Comparison of ENCODE assay signal across 11 cellular contexts in the genomic region with DNA sequence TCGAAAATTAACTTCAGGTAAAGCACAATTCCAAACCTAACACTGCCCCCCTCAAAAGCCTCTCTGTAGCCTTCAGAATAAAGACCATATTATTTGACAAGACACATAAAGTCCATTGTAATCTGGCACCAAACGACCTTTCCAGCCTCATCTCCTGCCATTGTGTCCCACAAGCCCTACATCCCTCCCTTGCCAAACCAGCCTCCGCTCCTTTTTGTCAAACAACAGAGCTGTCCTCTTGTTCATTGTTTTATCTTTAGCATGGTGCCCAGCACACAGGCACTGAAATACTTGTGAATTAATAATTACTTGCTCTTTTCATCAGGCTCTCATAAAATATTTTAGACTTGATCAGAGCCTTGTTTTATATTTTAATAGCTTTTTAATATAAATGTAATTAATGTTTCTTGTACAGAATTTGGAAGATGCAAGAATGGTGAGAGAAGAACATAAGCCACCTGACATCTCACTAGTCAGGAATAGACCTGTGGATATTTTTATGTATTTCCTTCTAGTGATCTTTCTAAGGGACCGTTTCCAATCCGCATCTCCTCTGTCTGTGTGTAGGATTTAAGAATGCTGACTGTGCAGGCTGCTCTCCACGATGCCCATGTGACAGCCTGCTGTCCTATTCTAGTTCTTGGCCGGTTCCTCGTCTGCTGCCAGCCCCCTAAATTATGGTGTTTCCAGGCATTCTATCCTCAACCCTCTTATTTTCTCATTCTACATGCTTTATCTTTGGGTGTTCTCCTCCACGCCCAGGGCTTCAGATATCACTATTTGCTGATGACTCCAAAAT. TPM values are rescaled to one million over a fixed set of nuclear protein-coding genes. Genes with fewer than 3 reads are reported as not detected.
A peak's percentile ranks its signal among the peaks of the same experiment; 100 is the strongest.
DNase-seq lines count a peak whose midpoint lies in the region; ATAC-seq and TF ChIP-seq lines count a peak whose summit lies in the region.
"Had no signal": no experiment of that assay in that cellular context is flagged by ENCODE, and none has a peak within 500 bp of the region (broad histone marks: within the 10 kb centered on the region; RNA-seq: fewer than 3 reads in every experiment).

No MANE protein-coding gene starts in this region.

- H3K4me1 Mint-ChIP-seq in IgD-negative memory B cell: peaks cover 42 to 49% (median 47%) of the 10 kb centered on the region in 3 donors
- H3K4me1 Mint-ChIP-seq in central memory CD8-positive, alpha-beta T cell: peaks cover 39% of the 10 kb centered on the region
- peaks cover 40 to 43% of the 10 kb centered on the region in 2 donors for H3K4me1 Mint-ChIP-seq in natural killer cell

- TF ChIP-seq CTCF in AG10803 (conservative IDR thresholded peaks at IDR 0.05; ENCODE audit: low read length): no peak
- no peak for TF ChIP-seq CTCF in natural killer cell (IDR thresholded peaks at IDR 0.05)

- H3K27ac Mint-ChIP-seq in IgD-negative memory B cell: peak overlapping the region; percentile 55 to 97 (median 63)
- H3K27ac Mint-ChIP-seq in central memory CD8-positive, alpha-beta T cell (ENCODE audit: low read depth): peak overlapping the region; percentile 98
- peak overlapping the region; percentile 95 to 99 for H3K27ac Mint-ChIP-seq in natural killer cell

- H3K36me3 Mint-ChIP-seq in IgD-negative memory B cell: peaks cover 5% of the 10 kb centered on the region
- peaks cover 26% of the 10 kb centered on the region for H3K36me3 Mint-ChIP-seq in central memory CD8-positive, alpha-beta T cell (ENCODE audit: insufficient read depth)
- H3K36me3 Mint-ChIP-seq in natural killer cell: peaks cover 7% of the 10 kb centered on the region

- intact Hi-C loops in natural killer cell (cut with micrococcal nuclease): loop anchor here (5.0 to 10.0 kb wide), 3 partner anchors 133 to 495 kb away; partner anchors contain the start of gene CENPU
- intact Hi-C loops in posterior vena cava (cut with DNase I): loop anchor here in 1 of 2 donors (10.0 kb wide), 1 partner anchor 57 kb away; no protein-coding TSS in a partner anchor

- H3K4me3 Mint-ChIP-seq in IgD-negative memory B cell (peak overlapping the region; percentile 49 to 99 (median 95)), natural killer cell (peak overlapping the region; percentile 72)
- peak overlapping the region; percentile 99 for H3K4me3 Mint-ChIP-seq in central memory CD8-positive, alpha-beta T cell

- DNase-seq in AG10803 (ENCODE audit: low read depth): peak; percentile 9
- no peak for DNase-seq in central memory CD8-positive, alpha-beta T cell (ENCODE audit: low spot score in 2 of 2)
- DNase-seq in natural killer cell: no peak
- DNase-seq in posterior vena cava (ENCODE audit: low spot score): no peak
- DNase-seq: effector CD8-positive, alpha-beta T cell had no signal

- ATAC-seq in central memory CD8-positive, alpha-beta T cell (replicated peaks; ENCODE audit: extremely low read depth, poor library complexity, severe bottlenecking): no peak
- ATAC-seq in natural killer cell: no peak
- ATAC-seq in GM18517 (IDR thresholded peaks at IDR 0.05; ENCODE audit: unreplicated experiment): no peak
- no peak for ATAC-seq in HG03097 (IDR thresholded peaks at IDR 0.05; ENCODE audit: low FRiP score, unreplicated experiment)
- ATAC-seq in GM19467 (IDR thresholded peaks at IDR 0.05; ENCODE audit: unreplicated experiment): no peak
- ATAC-seq: left lobe of liver, Panc1 had no signal

- no peaks in the 10 kb centered on the region for H3K27me3 Mint-ChIP-seq in IgD-negative memory B cell
- H3K27me3 Mint-ChIP-seq in central memory CD8-positive, alpha-beta T cell: no peaks in the 10 kb centered on the region
- no peaks in the 10 kb centered on the region for H3K27me3 Mint-ChIP-seq in natural killer cell (ENCODE audit: low read depth in 2 of 2)

- H3K4me3 ChIP-seq in AG10803 (ENCODE audit: low read length): no peak overlapping the region

- no peaks in the 10 kb centered on the region for H3K9me3 Mint-ChIP-seq in IgD-negative memory B cell
- H3K9me3 Mint-ChIP-seq in central memory CD8-positive, alpha-beta T cell: no peaks in the 10 kb centered on the region
- H3K9me3 Mint-ChIP-seq in natural killer cell: no peaks in the 10 kb centered on the region

RNA-seq across cellular contexts. Expression of gene IRF2, which starts 3.0 kb away (rescaled TPM):
- polyA plus RNA-seq in IgD-negative memory B cell: 105 TPM
- total RNA-seq in natural killer cell: 10 to 100 TPM; 50.6 to 68.5 (median 59.8) TPM
- total RNA-seq in posterior vena cava: 10 to 100 TPM; 25.1 to 29.4 TPM
